Comparison of ENCODE assay signal across 1 cellular context in genomic region chr21:42570362-42570761, GRCh38.
TF ChIP-seq lines count a peak whose summit lies in the region.

No MANE protein-coding gene starts in this region.

TF ChIP-seq in HepG2, 621 proteins besides CTCF, POLR2A, EP300 and RAD21:
- TF ChIP-seq, protein P1, sequence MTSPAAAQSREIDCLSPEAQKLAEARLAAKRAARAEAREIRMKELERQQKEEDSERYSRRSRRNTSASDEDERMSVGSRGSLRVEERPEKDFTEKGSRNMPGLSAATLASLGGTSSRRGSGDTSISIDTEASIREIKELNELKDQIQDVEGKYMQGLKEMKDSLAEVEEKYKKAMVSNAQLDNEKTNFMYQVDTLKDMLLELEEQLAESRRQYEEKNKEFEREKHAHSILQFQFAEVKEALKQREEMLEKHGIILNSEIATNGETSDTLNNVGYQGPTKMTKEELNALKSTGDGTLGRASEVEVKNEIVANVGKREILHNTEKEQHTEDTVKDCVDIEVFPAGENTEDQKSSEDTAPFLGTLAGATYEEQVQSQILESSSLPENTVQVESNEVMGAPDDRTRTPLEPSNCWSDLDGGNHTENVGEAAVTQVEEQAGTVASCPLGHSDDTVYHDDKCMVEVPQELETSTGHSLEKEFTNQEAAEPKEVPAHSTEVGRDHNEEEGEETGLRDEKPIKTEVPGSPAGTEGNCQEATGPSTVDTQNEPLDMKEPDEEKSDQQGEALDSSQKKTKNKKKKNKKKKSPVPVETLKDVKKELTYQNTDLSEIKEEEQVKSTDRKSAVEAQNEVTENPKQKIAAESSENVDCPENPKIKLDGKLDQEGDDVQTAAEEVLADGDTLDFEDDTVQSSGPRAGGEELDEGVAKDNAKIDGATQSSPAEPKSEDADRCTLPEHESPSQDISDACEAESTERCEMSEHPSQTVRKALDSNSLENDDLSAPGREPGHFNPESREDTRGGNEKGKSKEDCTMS (CRISPR knock-in tag; conservative IDR thresholded peaks at IDR 0.05): no peak
- no peak for TF ChIP-seq RNF2 (conservative IDR thresholded peaks at IDR 0.05; ENCODE audit: low read depth)
- no peak for TF ChIP-seq ZNF670 (CRISPR knock-in tag; IDR thresholded peaks at IDR 0.05; ENCODE audit: borderline replicate concordance)
- TF ChIP-seq MIER2 (CRISPR knock-in tag; IDR thresholded peaks at IDR 0.05): no peak
- no peak for TF ChIP-seq ESRRA (CRISPR knock-in tag; IDR thresholded peaks at IDR 0.05; ENCODE audit: low read depth)
- no peak for TF ChIP-seq ZNF75D (CRISPR knock-in tag; IDR thresholded peaks at IDR 0.05; ENCODE audit: borderline replicate concordance)
- no peak for TF ChIP-seq ZNF660 (CRISPR knock-in tag; IDR thresholded peaks at IDR 0.05; ENCODE audit: borderline replicate concordance, low read depth)
- TF ChIP-seq SIN3B (IDR thresholded peaks at IDR 0.05; ENCODE audit: low read length): no peak
- no peak for TF ChIP-seq ZNF101 (CRISPR knock-in tag; IDR thresholded peaks at IDR 0.05; ENCODE audit: borderline replicate concordance, low read depth)
- TF ChIP-seq MXD3 (CRISPR knock-in tag; IDR thresholded peaks at IDR 0.05): no peak
- no peak for TF ChIP-seq AGO2 (optimal IDR thresholded peaks at IDR 0.05; ENCODE audit: low read depth, low read length)
- TF ChIP-seq CAMTA2 (CRISPR knock-in tag; IDR thresholded peaks at IDR 0.05; ENCODE audit: borderline replicate concordance): no peak
- no peak for TF ChIP-seq SOX6 (IDR thresholded peaks at IDR 0.05)
- no peak for TF ChIP-seq SOX6 (CRISPR knock-in tag; IDR thresholded peaks at IDR 0.05)
- TF ChIP-seq ZSCAN30 (CRISPR knock-in tag; IDR thresholded peaks at IDR 0.05): no peak
- no peak for TF ChIP-seq ZNF10 (CRISPR knock-in tag; IDR thresholded peaks at IDR 0.05; ENCODE audit: borderline replicate concordance, low read depth)
- TF ChIP-seq IRF1 (CRISPR knock-in tag; IDR thresholded peaks at IDR 0.05; ENCODE audit: low read depth): no peak
- no peak for TF ChIP-seq SMARCE1 (IDR thresholded peaks at IDR 0.05; ENCODE audit: borderline replicate concordance)
- no peak for TF ChIP-seq ZNF614 (CRISPR knock-in tag; IDR thresholded peaks at IDR 0.05; ENCODE audit: borderline replicate concordance)
- TF ChIP-seq ZBTB25 (CRISPR knock-in tag; IDR thresholded peaks at IDR 0.05): no peak
